ENCODE assay signal across 2 cellular contexts in genomic region chr20:50450493-50450826, GRCh38.
A peak's percentile ranks its signal among the peaks of the same experiment; 100 is the strongest.
TF ChIP-seq lines count a peak whose summit lies in the region.

No MANE protein-coding gene starts in this region.

TF ChIP-seq in GM12878, 131 proteins besides CTCF, POLR2A, EP300 and RAD21:
- TF ChIP-seq CHD4 (IDR thresholded peaks at IDR 0.05) (peak; percentile 69; the same call in 1 of the 2 replicates), CUX1 (IDR thresholded peaks at IDR 0.05; ENCODE audit: insufficient replicate concordance, low read depth, low read length) (no peak)
TF ChIP-seq in GM12878: peak in this region for 1.

TF ChIP-seq in GM23338, 12 proteins besides CTCF, POLR2A, EP300 and RAD21:
- TF ChIP-seq, protein P1, sequence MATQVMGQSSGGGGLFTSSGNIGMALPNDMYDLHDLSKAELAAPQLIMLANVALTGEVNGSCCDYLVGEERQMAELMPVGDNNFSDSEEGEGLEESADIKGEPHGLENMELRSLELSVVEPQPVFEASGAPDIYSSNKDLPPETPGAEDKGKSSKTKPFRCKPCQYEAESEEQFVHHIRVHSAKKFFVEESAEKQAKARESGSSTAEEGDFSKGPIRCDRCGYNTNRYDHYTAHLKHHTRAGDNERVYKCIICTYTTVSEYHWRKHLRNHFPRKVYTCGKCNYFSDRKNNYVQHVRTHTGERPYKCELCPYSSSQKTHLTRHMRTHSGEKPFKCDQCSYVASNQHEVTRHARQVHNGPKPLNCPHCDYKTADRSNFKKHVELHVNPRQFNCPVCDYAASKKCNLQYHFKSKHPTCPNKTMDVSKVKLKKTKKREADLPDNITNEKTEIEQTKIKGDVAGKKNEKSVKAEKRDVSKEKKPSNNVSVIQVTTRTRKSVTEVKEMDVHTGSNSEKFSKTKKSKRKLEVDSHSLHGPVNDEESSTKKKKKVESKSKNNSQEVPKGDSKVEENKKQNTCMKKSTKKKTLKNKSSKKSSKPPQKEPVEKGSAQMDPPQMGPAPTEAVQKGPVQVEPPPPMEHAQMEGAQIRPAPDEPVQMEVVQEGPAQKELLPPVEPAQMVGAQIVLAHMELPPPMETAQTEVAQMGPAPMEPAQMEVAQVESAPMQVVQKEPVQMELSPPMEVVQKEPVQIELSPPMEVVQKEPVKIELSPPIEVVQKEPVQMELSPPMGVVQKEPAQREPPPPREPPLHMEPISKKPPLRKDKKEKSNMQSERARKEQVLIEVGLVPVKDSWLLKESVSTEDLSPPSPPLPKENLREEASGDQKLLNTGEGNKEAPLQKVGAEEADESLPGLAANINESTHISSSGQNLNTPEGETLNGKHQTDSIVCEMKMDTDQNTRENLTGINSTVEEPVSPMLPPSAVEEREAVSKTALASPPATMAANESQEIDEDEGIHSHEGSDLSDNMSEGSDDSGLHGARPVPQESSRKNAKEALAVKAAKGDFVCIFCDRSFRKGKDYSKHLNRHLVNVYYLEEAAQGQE (IDR thresholded peaks at IDR 0.05; ENCODE audit: unreplicated experiment), result no peak
- TF ChIP-seq NANOG (IDR thresholded peaks at IDR 0.05; ENCODE audit: borderline replicate concordance) (no peak), JUNB (IDR thresholded peaks at IDR 0.05; ENCODE audit: unreplicated experiment) (no peak), POLR2AphosphoS5 (IDR thresholded peaks at IDR 0.05; ENCODE audit: low read depth) (no peak), EZH2 (IDR thresholded peaks at IDR 0.05; ENCODE audit: low read depth, unreplicated experiment) (no peak), ZNF331 (CRISPR knock-in tag; IDR thresholded peaks at IDR 0.05; ENCODE audit: low read depth) (no peak)
